Comparison of ENCODE assay signal across 10 cellular contexts in genomic region chr5:54742417-54742889, GRCh38.
A peak's percentile ranks its signal among the peaks of the same experiment; 100 is the strongest.
DNase-seq lines count a peak whose midpoint lies in the region; ATAC-seq and TF ChIP-seq lines count a peak whose summit lies in the region.
"Had no signal": no experiment of that assay in that cellular context is flagged by ENCODE, and none has a peak within 500 bp of the region (broad histone marks: within the 10 kb centered on the region; RNA-seq: fewer than 3 reads in every experiment).

No MANE protein-coding gene starts in this region.

- no peaks in the 10 kb centered on the region for H3K27me3 ChIP-seq in right lobe of liver
- no peaks in the 10 kb centered on the region for H3K27me3 ChIP-seq in psoas muscle (ENCODE audit: insufficient read depth in 3 of 3, low read length in 2 of 3)

- H3K9me3 ChIP-seq in right lobe of liver (no peaks in the 10 kb centered on the region), psoas muscle (no peaks in the 10 kb centered on the region)

- no peak overlapping the region for H3K4me3 ChIP-seq in choroid plexus epithelial cell (ENCODE audit: low read depth, low read length)
- no peak overlapping the region for H3K4me3 ChIP-seq in right lobe of liver
- H3K4me3 ChIP-seq in psoas muscle: no peak overlapping the region

- H3K27ac ChIP-seq in C4-2B (peak overlapping the region; percentile 53), right lobe of liver (no peak overlapping the region), psoas muscle (no peak overlapping the region)

- H3K4me1 ChIP-seq in right lobe of liver: peaks cover 0 to 10% (median 3%) of the 10 kb centered on the region in 4 donors
- H3K4me1 ChIP-seq in psoas muscle: no peaks in the 10 kb centered on the region

- DNase-seq in LoVo (ENCODE audit: low spot score): peak; percentile 16
- peak; percentile 70 for DNase-seq in choroid plexus epithelial cell (ENCODE audit: low read depth)
- DNase-seq in right lobe of liver: peak in 1 of 3 donors; percentile 58
- no peak for DNase-seq in KG1 (lab: John Stamatoyannopoulos, UW)
- no peak for DNase-seq in psoas muscle
- no peak for DNase-seq in stimulated activated CD4-positive, alpha-beta T cell treated with anti-CD3 and anti-CD28 coated beads, Interleukin-2, amount 100 ng/mL, for 24 hours
- DNase-seq: activated B cell treated with CpG ODN at 0.5 μM for 24 hours, naive B cell had no signal

- intact Hi-C loops in right lobe of liver (cut with DNase I): no loop called here
- intact Hi-C loops in psoas muscle (cut with DNase I): loop anchor here in 1 of 2 donors (10.0 kb wide), 1 partner anchor 812 kb away; no protein-coding TSS in a partner anchor

- WGBS in right lobe of liver (ENCODE audit: insufficient coverage, low coverage, low lambda C conversion rate, missing lambda C conversion rate): 12% methylated on average over 7 of the region's 7 CpGs
- 41 to 48% (median 46%) methylated on average over 7 of the region's 7 CpGs for WGBS in psoas muscle, 3 donors

- peak; percentile 66 to 75 (median 71) for ATAC-seq in right lobe of liver
- ATAC-seq in GM21619 (IDR thresholded peaks at IDR 0.05; ENCODE audit: unreplicated experiment): no peak
- ATAC-seq in psoas muscle: no peak

- H3K36me3 ChIP-seq in right lobe of liver: no peaks in the 10 kb centered on the region
- H3K36me3 ChIP-seq in psoas muscle (ENCODE audit: insufficient read depth in 1 of 2, low read depth in 1 of 2): no peaks in the 10 kb centered on the region

- TF ChIP-seq CTCF in C4-2B (conservative IDR thresholded peaks at IDR 0.05) (no peak; the same call in 1 of the 2 replicates), choroid plexus epithelial cell (conservative IDR thresholded peaks at IDR 0.05; ENCODE audit: low read depth, low read length) (peak; percentile 60), right lobe of liver (IDR thresholded peaks at IDR 0.05) (peak in 2 of 4 donors; percentile 31 to 38), psoas muscle (IDR thresholded peaks at IDR 0.05) (no peak)

- no peak for TF ChIP-seq POLR2A in right lobe of liver (IDR thresholded peaks at IDR 0.05)

Comparison
In these comparisons a context has a peak if more than half of its experiments do, and no peak if none do; other contexts are left out.
1. DNase-seq: peak in LoVo (single experiment) and choroid plexus epithelial cell (single experiment); none in KG1 (single experiment), psoas muscle (0 of 2) and stimulated activated CD4-positive, alpha-beta T cell treated with anti-CD3 and anti-CD28 coated beads, Interleukin-2, amount 100 ng/mL, for 24 hours (0 of 2).
2. ATAC-seq: peak in right lobe of liver (4 of 4); none in GM21619 (single experiment) and psoas muscle (0 of 4).